9 cellular contexts compared by ENCODE assay signal in genomic region chr3:124619887-124620599, GRCh38.
A peak's percentile ranks its signal among the peaks of the same experiment; 100 is the strongest.
DNase-seq lines count a peak whose midpoint lies in the region; ATAC-seq, FAIRE-seq and TF ChIP-seq lines count a peak whose summit lies in the region.
"Had no signal": no experiment of that assay in that cellular context is flagged by ENCODE, and none has a peak within 500 bp of the region (broad histone marks: within the 10 kb centered on the region; RNA-seq: fewer than 3 reads in every experiment).

No MANE protein-coding gene starts in this region.

- no peak for TF ChIP-seq POLR2A in heart left ventricle (IDR thresholded peaks at IDR 0.05)
- no peak for TF ChIP-seq POLR2A in endothelial cell of umbilical vein (IDR thresholded peaks at IDR 0.05; ENCODE audit: low read depth, low read length)
- no peak for TF ChIP-seq POLR2A in transverse colon (IDR thresholded peaks at IDR 0.05)

- POLR2A ChIA-PET in endothelial cell of umbilical vein (lab: Charles Lee): no interaction called here

- peaks cover 5% of the 10 kb centered on the region for H3K36me3 Mint-ChIP-seq in IgD-negative memory B cell

- peak overlapping the region in 2 of 3 donors; percentile 28 to 36 for H3K27ac Mint-ChIP-seq in IgD-negative memory B cell

- no peaks in the 10 kb centered on the region for H3K27me3 Mint-ChIP-seq in IgD-negative memory B cell

- in situ Hi-C loops in transverse colon (cut with MboI; ENCODE audit: low pct_ligation_motif_present in 1 of 4, low pct_unique_long_range_greater_than_20kb in 1 of 4, low sequenced_read_pairs in 3 of 4): no loop called here

- CTCF ChIA-PET in endothelial cell of umbilical vein (lab: Charles Lee): interaction anchor here (1.1 to 2.6 kb wide), 4 partner anchors 9 to 69 kb away, joined by 3 to 12 read pairs (median 5); no protein-coding TSS in a partner anchor

- peaks cover 0 to 4% (median 0%) of the 10 kb centered on the region in 3 donors for H3K9me3 Mint-ChIP-seq in IgD-negative memory B cell

- H3K4me3 Mint-ChIP-seq in IgD-negative memory B cell: peak overlapping the region in 3 of 4 donors; percentile 65 to 94 (median 79)

- no peaks in the 10 kb centered on the region for H3K79me2 ChIP-seq in endothelial cell of umbilical vein (ENCODE audit: control insufficient read depth, insufficient read depth, low read length)

- H3K4me3 ChIP-seq in heart left ventricle (no peak overlapping the region), endothelial cell of umbilical vein (replicated peaks in 1 of 3; ENCODE audit: insufficient read depth in 1 of 3, low read depth in 1 of 3, low read length in 3 of 3) (no peak overlapping the region), transverse colon (no peak overlapping the region)
- H3K4me3 ChIP-seq: BLaER1 had no signal

- H3K4me2 ChIP-seq in endothelial cell of umbilical vein (ENCODE audit: insufficient read depth, low read length): peak overlapping the region; percentile 5
- H3K4me2 ChIP-seq: BLaER1 had no signal

- peak; percentile 18 for FAIRE-seq in endothelial cell of umbilical vein (lab: Jason Lieb, UNC)

- H3K4me1 Mint-ChIP-seq in IgD-negative memory B cell: peaks cover 11 to 16% (median 14%) of the 10 kb centered on the region in 3 donors

- no peak for TF ChIP-seq EP300 in transverse colon (IDR thresholded peaks at IDR 0.05; ENCODE audit: low read depth)

- BruUV-seq in endothelial cell of umbilical vein (replicated peaks; lab: Mats Ljungman, UMichigan): no TSS peak

- H3K9me1 ChIP-seq in endothelial cell of umbilical vein (replicated peaks; ENCODE audit: control insufficient read depth, extremely low read depth, insufficient read depth, low read length): no peaks in the 10 kb centered on the region

- dilution Hi-C loops in endothelial cell of umbilical vein (cut with MboI; ENCODE audit: extremely low pct_ligation_motif_present, low sequenced_read_pairs): no loop called here

- no peak for ATAC-seq in heart left ventricle
- ATAC-seq in Right ventricle myocardium superior (ENCODE audit: poor library complexity): no peak
- no peak for ATAC-seq in HG03039 (IDR thresholded peaks at IDR 0.05; ENCODE audit: unreplicated experiment)

- H3K27me3 ChIP-seq in heart left ventricle (no peaks in the 10 kb centered on the region), endothelial cell of umbilical vein (ENCODE audit: control insufficient read depth in 2 of 2, insufficient read depth in 2 of 2, low read length in 2 of 2) (no peaks in the 10 kb centered on the region), transverse colon (no peaks in the 10 kb centered on the region)
- H3K27me3 ChIP-seq: BLaER1 had no signal

- intact Hi-C loops in heart left ventricle (cut with DNase I): no loop called here
- intact Hi-C loops in Right ventricle myocardium superior (cut with DNase I): no loop called here
- intact Hi-C loops in endothelial cell of umbilical vein (cut with micrococcal nuclease): no loop called here
- intact Hi-C loops in transverse colon (cut with DNase I; ENCODE audit: low total_unique reads): no loop called here

- H4K20me1 ChIP-seq in endothelial cell of umbilical vein (replicated peaks; ENCODE audit: control insufficient read depth, extremely low read depth, insufficient read depth, low read length): no peaks in the 10 kb centered on the region
- H4K20me1 ChIP-seq: BLaER1 had no signal

- peak overlapping the region; percentile 28 for H2AFZ ChIP-seq in endothelial cell of umbilical vein (ENCODE audit: low read depth, low read length)

- DNase-seq in heart left ventricle: no peak
- no peak for DNase-seq in Right ventricle myocardium superior
- DNase-seq in endothelial cell of umbilical vein (ENCODE audit: low read depth, low spot score): no peak
- no peak for DNase-seq in transverse colon
- DNase-seq in NCI-H146 (lab: John Stamatoyannopoulos, UW): no peak
- no peak for DNase-seq in NCI-H1048 (lab: John Stamatoyannopoulos, UW)

- H3K4me1 ChIP-seq in heart left ventricle (peaks cover 0 to 53% (median 24%) of the 10 kb centered on the region in 12 donors), endothelial cell of umbilical vein (ENCODE audit: control insufficient read depth, extremely low read depth, insufficient read depth, low read length) (peaks cover 20% of the 10 kb centered on the region), transverse colon (peaks cover 6 to 21% (median 14%) of the 10 kb centered on the region in 4 donors)

- no peak overlapping the region for H3K9ac ChIP-seq in endothelial cell of umbilical vein (replicated peaks; ENCODE audit: extremely low read depth, insufficient read depth, low read length)
- H3K9ac ChIP-seq: BLaER1 had no signal

- H3K27ac ChIP-seq in heart left ventricle (peak overlapping the region in 11 of 12 donors; percentile 12 to 89 (median 59)), endothelial cell of umbilical vein (ENCODE audit: insufficient read depth, low read depth, low read length) (no peak overlapping the region), transverse colon (peak overlapping the region; percentile 69 to 83 (median 76))
- H3K27ac ChIP-seq: BLaER1 had no signal

- 82 to 90% (median 89%) methylated on average over 4 of the region's 4 CpGs for WGBS in heart left ventricle, 4 donors
- WGBS in transverse colon (ENCODE audit: low coverage in 1 of 2), 2 donors: 74 to 75% methylated on average over 2 to 4 of the region's 4 CpGs

- no peaks in the 10 kb centered on the region for H3K9me3 ChIP-seq in heart left ventricle
- H3K9me3 ChIP-seq in endothelial cell of umbilical vein (replicated peaks; ENCODE audit: control insufficient read depth, insufficient read depth, low read length): no peaks in the 10 kb centered on the region
- no peaks in the 10 kb centered on the region for H3K9me3 ChIP-seq in transverse colon
- H3K9me3 ChIP-seq: BLaER1 had no signal

- TF ChIP-seq CTCF in heart left ventricle (IDR thresholded peaks at IDR 0.05) (no peak), endothelial cell of umbilical vein (IDR thresholded peaks at IDR 0.05; ENCODE audit: extremely low read depth in 1 of 2, insufficient read depth in 1 of 2, low read depth in 1 of 2, low read length in 2 of 2) (no peak), transverse colon (IDR thresholded peaks at IDR 0.05) (no peak)

- H3K36me3 ChIP-seq in heart left ventricle: no peaks in the 10 kb centered on the region
- no peaks in the 10 kb centered on the region for H3K36me3 ChIP-seq in endothelial cell of umbilical vein (ENCODE audit: control insufficient read depth in 2 of 2, extremely low read depth in 1 of 2, insufficient read depth in 2 of 2, low read length in 2 of 2)
- no peaks in the 10 kb centered on the region for H3K36me3 ChIP-seq in transverse colon
- H3K36me3 ChIP-seq: BLaER1 had no signal

TF ChIP-seq in endothelial cell of umbilical vein, 7 proteins besides CTCF, POLR2A, EP300 and RAD21:
- TF ChIP-seq POLR2AphosphoS5 (IDR thresholded peaks at IDR 0.05; ENCODE audit: insufficient read depth, low read depth, low read length) (no peak), GATA2 (IDR thresholded peaks at IDR 0.05; ENCODE audit: insufficient read depth, insufficient read length, low read depth, low read length) (no peak), JUN (IDR thresholded peaks at IDR 0.05; ENCODE audit: borderline replicate concordance, insufficient read depth, insufficient read length, low read depth) (no peak), FOS (IDR thresholded peaks at IDR 0.05; ENCODE audit: borderline replicate concordance, insufficient read depth, low read length) (no peak), MAX (IDR thresholded peaks at IDR 0.05; ENCODE audit: insufficient read depth, insufficient read length) (no peak), MYC (IDR thresholded peaks at IDR 0.05; ENCODE audit: low read depth, low read length) (no peak), EZH2 (IDR thresholded peaks at IDR 0.05; ENCODE audit: borderline replicate concordance, low read depth, low read length, severe bottlenecking) (no peak)
